In genomic region chrX:1453390-1453783, GRCh38 we compare ENCODE assay signal across 8 cellular contexts. TPM values are rescaled to one million over a fixed set of nuclear protein-coding genes. Genes with fewer than 3 reads are reported as not detected.
A peak's percentile ranks its signal among the peaks of the same experiment; 100 is the strongest.
DNase-seq lines count a peak whose midpoint lies in the region; ATAC-seq and TF ChIP-seq lines count a peak whose summit lies in the region.

No MANE protein-coding gene starts in this region.

- no peaks in the 10 kb centered on the region for H3K27me3 Mint-ChIP-seq in activated B cell treated with CpG ODN at 0.5 μM for 24 hours

- H3K4me1 Mint-ChIP-seq in activated B cell treated with CpG ODN at 0.5 μM for 24 hours = peaks cover 35% of the 10 kb centered on the region

- H3K4me3 Mint-ChIP-seq in activated B cell treated with CpG ODN at 0.5 μM for 24 hours = peak overlapping the region; percentile 92

- ATAC-seq in GM18907 (IDR thresholded peaks at IDR 0.05; ENCODE audit: unreplicated experiment) (peak; percentile 40), HG02938 (IDR thresholded peaks at IDR 0.05; ENCODE audit: unreplicated experiment) (peak; percentile 6), activated B cell treated with CpG ODN at 0.5 μM for 24 hours (ENCODE audit: low read depth) (peak; percentile 25)

- H3K27ac Mint-ChIP-seq in activated B cell treated with CpG ODN at 0.5 μM for 24 hours = peak overlapping the region; percentile 97

- DNase-seq in activated B cell treated with CpG ODN at 0.5 μM for 24 hours (no peak), fibroblast of villous mesenchyme (ENCODE audit: low read depth) (no peak), retinal pigment epithelial cell (ENCODE audit: low read depth) (no peak), NCI-H526 treated with DMSO at 0.1 percent for 48 hours (lab: John Stamatoyannopoulos, UW) (no peak), cerebellar cortex (ENCODE audit: low spot score) (no peak), HCEC 1CT (no peak)

- CTCF ChIA-PET in activated B cell treated with CpG ODN at 0.5 μM for 24 hours (lab: Charles Lee) = no interaction called here

- POLR2A ChIA-PET in activated B cell treated with CpG ODN at 0.5 μM for 24 hours (lab: Charles Lee) = no interaction called here

- TF ChIP-seq CTCF in activated B cell treated with CpG ODN at 0.5 μM for 24 hours (IDR thresholded peaks at IDR 0.05) (no peak), fibroblast of villous mesenchyme (IDR thresholded peaks at IDR 0.05; ENCODE audit: insufficient read depth, low read depth, low read length) (no peak), retinal pigment epithelial cell (conservative IDR thresholded peaks at IDR 0.05; ENCODE audit: low read depth, low read length) (no peak)

- H3K36me3 Mint-ChIP-seq in activated B cell treated with CpG ODN at 0.5 μM for 24 hours (ENCODE audit: low read depth) = peaks cover 10% of the 10 kb centered on the region

- H3K9me3 Mint-ChIP-seq in activated B cell treated with CpG ODN at 0.5 μM for 24 hours = peaks cover 4% of the 10 kb centered on the region

- H3K4me3 ChIP-seq in fibroblast of villous mesenchyme (ENCODE audit: low read depth, low read length) = peak overlapping the region; percentile 70
- peak overlapping the region; percentile 67 for H3K4me3 ChIP-seq in retinal pigment epithelial cell (ENCODE audit: low read length)

- intact Hi-C loops in activated B cell treated with CpG ODN at 0.5 μM for 24 hours (cut with micrococcal nuclease) = loop anchor here (1.0 to 5.0 kb wide), 16 partner anchors 39 to 1238 kb away; partner anchors contain the start of genes AKAP17A, CD99, DHRSX and SLC25A6

RNA-seq across cellular contexts. Expression of gene ASMTL, which starts 0.7 kb away (rescaled TPM):
- total RNA-seq in activated B cell treated with CpG ODN at 0.5 μM for 24 hours = 49.2 and 52.1 TPM in 2 replicates
- total RNA-seq in fibroblast of villous mesenchyme = 16.4 and 23.2 TPM in 2 replicates
